In the genomic region with DNA sequence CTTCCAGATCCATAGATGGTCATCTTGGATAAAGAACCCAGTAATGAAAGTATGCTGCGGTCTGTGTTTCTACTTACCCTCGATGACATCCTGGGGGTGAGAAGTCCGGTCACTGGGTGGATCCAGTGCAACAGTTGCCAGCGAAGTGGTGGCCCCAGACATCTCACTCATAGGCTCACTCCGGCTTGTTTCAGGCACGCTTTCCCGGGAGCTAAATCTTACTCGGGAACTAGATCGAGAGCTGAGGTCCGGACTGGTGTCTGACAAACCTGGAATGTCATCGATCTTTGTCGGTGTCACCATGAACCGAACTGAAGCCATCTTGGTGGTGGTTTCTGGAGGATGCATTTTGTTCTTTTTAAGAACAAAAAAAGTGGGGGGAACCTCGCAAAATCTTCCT, we compare ENCODE assay signal across 10 cellular contexts. TPM values are rescaled to one million over a fixed set of nuclear protein-coding genes. Genes with fewer than 3 reads are reported as not detected.
DNase-seq lines count a peak whose midpoint lies in the region; ATAC-seq and FAIRE-seq lines count a peak whose summit lies in the region.
"Had no signal": no experiment of that assay in that cellular context is flagged by ENCODE, and none has a peak within 500 bp of the region (broad histone marks: within the 10 kb centered on the region; RNA-seq: fewer than 3 reads in every experiment).

No MANE protein-coding gene starts in this region.

- no peak overlapping the region; the same call in 1 of the 2 replicates for H3K9ac ChIP-seq in BLaER1

- no peak overlapping the region for H3K27ac ChIP-seq in BLaER1

- DNase-seq in GM18507 (ENCODE audit: extremely low spot score, insufficient read length, low read depth) (no peak), superior temporal gyrus (ENCODE audit: extremely low spot score) (no peak), NCI-H526 treated with DMSO at 0.1 percent for 48 hours (lab: John Stamatoyannopoulos, UW) (no peak), DMS53 treated with DMSO at 0.1 percent for 48 hours (lab: John Stamatoyannopoulos, UW; ENCODE audit: unreplicated experiment) (no peak)
- no peak for DNase-seq in activated naive CD8-positive, alpha-beta T cell treated with anti-CD3 and anti-CD28 coated beads for 36 hours
- DNase-seq: NCI-H1694 treated with DMSO at 0.1 percent for 48 hours had no signal

- peak overlapping the region; percentile 90 for H3K27ac Mint-ChIP-seq in activated naive CD8-positive, alpha-beta T cell treated with anti-CD3 and anti-CD28 coated beads for 36 hours

- H3K27me3 ChIP-seq in BLaER1 (no peaks in the 10 kb centered on the region), mononuclear cell (ENCODE audit: insufficient read depth, low read length) (no peaks in the 10 kb centered on the region)

- peaks cover 32% of the 10 kb centered on the region for H3K36me3 Mint-ChIP-seq in activated naive CD8-positive, alpha-beta T cell treated with anti-CD3 and anti-CD28 coated beads for 36 hours

- peak overlapping the region; percentile 96 for H3K4me3 Mint-ChIP-seq in activated naive CD8-positive, alpha-beta T cell treated with anti-CD3 and anti-CD28 coated beads for 36 hours

- peaks cover 63% of the 10 kb centered on the region for H3K4me1 Mint-ChIP-seq in activated naive CD8-positive, alpha-beta T cell treated with anti-CD3 and anti-CD28 coated beads for 36 hours

- H4K20me1 ChIP-seq in BLaER1 = no peaks in the 10 kb centered on the region

- H3K4me3 ChIP-seq in BLaER1 (peak overlapping the region; percentile 86), mononuclear cell (ENCODE audit: low read length) (peak overlapping the region; percentile 92)

- no peak for ATAC-seq in HG03280 (IDR thresholded peaks at IDR 0.05; ENCODE audit: unreplicated experiment)

- H3K27me3 Mint-ChIP-seq in activated naive CD8-positive, alpha-beta T cell treated with anti-CD3 and anti-CD28 coated beads for 36 hours = no peaks in the 10 kb centered on the region

- H3K4me2 ChIP-seq in BLaER1 = peak overlapping the region; percentile 95

- H3K9me3 Mint-ChIP-seq in activated naive CD8-positive, alpha-beta T cell treated with anti-CD3 and anti-CD28 coated beads for 36 hours = no peaks in the 10 kb centered on the region

- peaks cover 89% of the 10 kb centered on the region for H3K4me1 ChIP-seq in BLaER1
- peaks cover 61% of the 10 kb centered on the region for H3K4me1 ChIP-seq in mononuclear cell (ENCODE audit: insufficient read depth, low read length)

- peaks cover 13% of the 10 kb centered on the region for H3K36me3 ChIP-seq in BLaER1

- peak; percentile 82 for FAIRE-seq in GM18507 (lab: Jason Lieb, UNC)

- H3K9me3 ChIP-seq in BLaER1 (no peaks in the 10 kb centered on the region), mononuclear cell (ENCODE audit: low read depth, low read length) (no peaks in the 10 kb centered on the region)

RNA-seq across cellular contexts. Expression of a gene that starts 1.2 kb away (rescaled TPM):
- 10 to 100 TPM; 19.2 to 20.1 TPM for total RNA-seq in activated naive CD8-positive, alpha-beta T cell treated with anti-CD3 and anti-CD28 coated beads for 36 hours
- 87.5 TPM for total RNA-seq in mononuclear cell

RNA-seq across cellular contexts. Expression of a gene that starts 6.6 kb away (rescaled TPM):
- 100 to 1,000 TPM; 285 to 303 TPM for total RNA-seq in activated naive CD8-positive, alpha-beta T cell treated with anti-CD3 and anti-CD28 coated beads for 36 hours
- total RNA-seq in mononuclear cell = 112 TPM

RNA-seq across cellular contexts. Expression of a gene that starts 6.8 kb away (rescaled TPM):
- not detected for total RNA-seq in activated naive CD8-positive, alpha-beta T cell treated with anti-CD3 and anti-CD28 coated beads for 36 hours
- total RNA-seq in mononuclear cell = not detected
- total RNA-seq: urinary bladder had no signal

RNA-seq across cellular contexts. Expression of a gene that starts 30.7 kb away (rescaled TPM):
- total RNA-seq in activated naive CD8-positive, alpha-beta T cell treated with anti-CD3 and anti-CD28 coated beads for 36 hours = 10 to 100 TPM; 49.8 to 49.9 TPM
- 9.2 TPM for total RNA-seq in mononuclear cell
